20 cellular contexts compared by ENCODE assay signal in the genomic region with DNA sequence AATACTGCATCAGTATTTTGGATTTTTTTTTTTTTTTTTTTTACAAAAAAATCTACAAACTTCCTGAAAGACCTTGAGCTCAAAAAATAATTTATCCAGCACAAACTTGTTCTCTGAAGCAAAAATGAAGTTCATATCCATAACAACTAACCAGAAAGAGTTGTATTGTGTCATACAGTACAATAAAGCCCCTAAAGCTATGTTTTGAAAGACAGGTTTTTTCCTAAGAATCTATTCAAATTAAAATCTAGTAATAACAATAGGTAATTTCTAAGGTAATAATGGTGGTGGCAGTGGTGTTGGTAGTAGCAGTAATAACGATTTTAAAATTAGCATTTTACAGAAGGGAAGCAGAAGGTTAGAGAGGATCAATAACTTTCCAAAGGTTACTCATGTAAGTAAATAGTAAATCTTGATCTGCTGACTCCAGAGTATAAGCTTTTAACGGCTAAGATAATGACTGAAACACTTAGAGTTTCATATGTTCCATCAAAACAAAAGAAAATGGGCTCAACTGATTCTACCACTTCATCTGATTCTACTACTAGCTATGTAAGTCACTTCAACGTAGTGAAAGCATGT. TPM values are rescaled to one million over a fixed set of nuclear protein-coding genes. Genes with fewer than 3 reads are reported as not detected.
DNase-seq lines count a peak whose midpoint lies in the region; ATAC-seq and TF ChIP-seq lines count a peak whose summit lies in the region.
"Had no signal": no experiment of that assay in that cellular context is flagged by ENCODE, and none has a peak within 500 bp of the region (broad histone marks: within the 10 kb centered on the region; RNA-seq: fewer than 3 reads in every experiment).

No MANE protein-coding gene starts in this region.

- no peak overlapping the region for H3K4me3 Mint-ChIP-seq in endothelial cell (ENCODE audit: unreplicated experiment)
- H3K4me3 Mint-ChIP-seq: CD14-positive monocyte; CD4-positive, alpha-beta T cell; CD8-positive, alpha-beta memory T cell; HFFc6 had no signal

- peaks cover 11% of the 10 kb centered on the region for H3K4me1 Mint-ChIP-seq in endothelial cell (ENCODE audit: unreplicated experiment)

- 44% methylated on average over 3 of the region's 3 CpGs for WGBS in liver

- H3K36me3 Mint-ChIP-seq in endothelial cell (ENCODE audit: low read depth, unreplicated experiment), result peaks cover 4% of the 10 kb centered on the region

- no peak for TF ChIP-seq CTCF in endothelial cell (IDR thresholded peaks at IDR 0.05; ENCODE audit: unreplicated experiment)
- TF ChIP-seq CTCF in liver (IDR thresholded peaks at IDR 0.05; ENCODE audit: low read depth, low read length, missing input control), result no peak

- H3K27ac Mint-ChIP-seq in endothelial cell (ENCODE audit: unreplicated experiment), result peak overlapping the region; percentile 36
- H3K27ac Mint-ChIP-seq: CD14-positive monocyte; CD4-positive, alpha-beta T cell; HFFc6 had no signal

- no peak for ATAC-seq in HG03135 (IDR thresholded peaks at IDR 0.05; ENCODE audit: unreplicated experiment)

- no peaks in the 10 kb centered on the region for H3K9me3 ChIP-seq in liver (ENCODE audit: control insufficient read depth in 4 of 4, low read length in 3 of 4)
- H3K9me3 ChIP-seq: BE2C, HAP-1 had no signal

- DNase-seq in NCI-H146 (lab: John Stamatoyannopoulos, UW) (peak; percentile 35), NCI-H146 treated with DMSO at 0.1 percent for 48 hours (lab: John Stamatoyannopoulos, UW; ENCODE audit: unreplicated experiment) (no peak), endothelial cell (ENCODE audit: low spot score) (no peak), cortex of kidney (lab: John Stamatoyannopoulos, UW) (no peak), NCI-H1694 (lab: John Stamatoyannopoulos, UW) (no peak)
- DNase-seq: BE2C; CD4-positive, alpha-beta T cell; CD8-positive, alpha-beta memory T cell; DMS 273 treated with DMSO at 0.1 percent for 48 hours; DMS79; EL; GDM1; GOT3; HFFc6 had no signal

- no peaks in the 10 kb centered on the region for H3K27me3 ChIP-seq in liver (ENCODE audit: control insufficient read depth in 4 of 4, insufficient read depth in 4 of 4, low read length in 3 of 4)
- H3K27me3 ChIP-seq: BE2C; BLaER1 treated with 17β-estradiol and CSF1 and Interleukin-3, amounts not matched to agents 10 nM and 100 nM had no signal

- peaks cover 0 to 5% (median 4%) of the 10 kb centered on the region in 4 donors for H3K4me1 ChIP-seq in liver (ENCODE audit: control insufficient read depth in 4 of 4, insufficient read depth in 4 of 4, low read length in 3 of 4)
- H3K4me1 ChIP-seq: BE2C had no signal

- H3K9ac ChIP-seq in liver (ENCODE audit: low read depth in 1 of 2, low read length in 2 of 2), result no peak overlapping the region
- H3K9ac ChIP-seq: BLaER1 treated with 17β-estradiol and CSF1 and Interleukin-3, amounts not matched to agents 10 nM and 100 nM had no signal

- H3K36me3 ChIP-seq in liver (ENCODE audit: control insufficient read depth in 4 of 4, insufficient read depth in 3 of 4, low read depth in 1 of 4, low read length in 3 of 4), result no peaks in the 10 kb centered on the region
- H3K36me3 ChIP-seq: HAP-1 had no signal

- no peak overlapping the region for H3K4me3 ChIP-seq in liver (ENCODE audit: low read depth in 1 of 3, low read length in 3 of 3)
- H3K4me3 ChIP-seq: BLaER1 treated with 17β-estradiol and CSF1 and Interleukin-3, amounts not matched to agents 10 nM and 100 nM; HAP-1 had no signal

- no peak overlapping the region for H3K27ac ChIP-seq in liver (ENCODE audit: low read depth in 1 of 2, low read length in 2 of 2)
- H3K27ac ChIP-seq: 22Rv1 had no signal

- no peak for TF ChIP-seq RAD21 in liver (IDR thresholded peaks at IDR 0.05)

- peaks cover 2% of the 10 kb centered on the region for H3K27me3 Mint-ChIP-seq in endothelial cell (ENCODE audit: unreplicated experiment)
- H3K27me3 Mint-ChIP-seq: CD4-positive, alpha-beta T cell; CD8-positive, alpha-beta memory T cell had no signal

- no peaks in the 10 kb centered on the region for H3K9me3 Mint-ChIP-seq in endothelial cell (ENCODE audit: unreplicated experiment)
- H3K9me3 Mint-ChIP-seq: CD4-positive, alpha-beta T cell; CD8-positive, alpha-beta memory T cell; HFFc6 had no signal

TF ChIP-seq in liver, 16 proteins besides CTCF, POLR2A, EP300 and RAD21:
- TF ChIP-seq YY1 (IDR thresholded peaks at IDR 0.05) (no peak), RXRA (IDR thresholded peaks at IDR 0.05) (peak in 1 of 2 donors; percentile 18), HNF4A (conservative IDR thresholded peaks at IDR 0.05) (peak; percentile 10 to 56)

RNA-seq across cellular contexts. Expression of a gene that starts 53.3 kb away (rescaled TPM):
- total RNA-seq in endothelial cell (ENCODE audit: unreplicated experiment), result 81.0 TPM
- total RNA-seq in liver, result 1 to 10 TPM; 3.4 to 3.6 TPM
- polyA plus RNA-seq in liver, result 1 to 10 TPM; 1.3 to 1.7 TPM
- polyA plus RNA-seq: CD8-positive, alpha-beta memory T cell had no signal

Comparison
In these comparisons a context has a peak if more than half of its experiments do, and no peak if none do; other contexts are left out.
1. RNA of a gene that starts 53.3 kb away (total RNA-seq): 81.0 TPM in endothelial cell (single experiment); 3.4 to 3.6 TPM in liver; every median in the first group is over 10 times any median in the second.